ENCODE assay signal across 8 cellular contexts in the genomic region with DNA sequence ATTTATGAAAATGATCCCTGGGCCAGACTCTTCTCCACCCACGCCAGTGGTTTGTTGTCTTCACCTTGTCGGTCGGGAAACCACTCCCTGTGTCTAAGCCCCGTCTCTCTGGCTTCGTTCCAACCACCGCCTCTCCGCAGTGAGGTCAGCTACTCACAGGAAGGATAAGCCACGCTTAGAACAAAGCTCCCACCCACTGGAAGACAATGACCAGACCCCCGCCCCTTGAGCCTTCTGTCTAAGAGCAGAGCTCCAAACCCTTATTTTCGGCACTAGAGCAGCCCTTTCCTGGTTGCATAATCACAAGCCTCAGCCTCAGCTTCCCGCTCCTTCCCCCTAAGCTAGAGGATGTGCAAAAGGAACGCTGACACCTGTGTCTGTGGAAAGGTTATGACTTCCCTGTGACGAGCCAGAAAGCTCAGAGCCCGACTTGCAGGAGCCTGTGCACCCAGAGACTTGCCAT.
DNase-seq lines count a peak whose midpoint lies in the region; ATAC-seq and TF ChIP-seq lines count a peak whose summit lies in the region.

No MANE protein-coding gene starts in this region.

- no peaks in the 10 kb centered on the region for H3K36me3 ChIP-seq in GM06990 (ENCODE audit: control insufficient read depth, insufficient read depth, low read length)
- H3K36me3 ChIP-seq in right atrium auricular region = no peaks in the 10 kb centered on the region

- TF ChIP-seq CTCF in GM06990 (IDR thresholded peaks at IDR 0.05; ENCODE audit: insufficient read depth, low read length, poor library complexity, severe bottlenecking) (no peak), right atrium auricular region (IDR thresholded peaks at IDR 0.05) (no peak)

- peak; percentile 46 for DNase-seq in GM06990 (ENCODE audit: extremely low read depth, insufficient read length)
- peak; percentile 60 for DNase-seq in NCI-H748 treated with DMSO at 0.1 percent for 48 hours (lab: John Stamatoyannopoulos, UW)
- DNase-seq in activated effector memory CD4-positive, alpha-beta T cell treated with Interleukin-2 at 50 U/mL for 16 hours = peak; percentile 55
- peak; percentile 90 for DNase-seq in right atrium auricular region (ENCODE audit: low spot score)
- peak; percentile 61 for DNase-seq in stimulated activated CD4-positive, alpha-beta T cell treated with anti-CD3 and anti-CD28 coated beads, Interleukin-4, amount 100 ng/mL, for 1 hour
- DNase-seq in NOMO-1 treated with dmso at 0.1 percent for 144 hours (lab: John Stamatoyannopoulos, UW; ENCODE audit: unreplicated experiment) = no peak

- no peaks in the 10 kb centered on the region for H3K9me3 ChIP-seq in right atrium auricular region

- H3K4me3 ChIP-seq in GM06990 (replicated peaks; ENCODE audit: low read depth, low read length) = no peak overlapping the region
- no peak overlapping the region for H3K4me3 ChIP-seq in right atrium auricular region

- ATAC-seq in HG03196 (IDR thresholded peaks at IDR 0.05; ENCODE audit: unreplicated experiment) (no peak), GM18868 (IDR thresholded peaks at IDR 0.05; ENCODE audit: unreplicated experiment) (no peak)

- peaks cover 0 to 92% of the 10 kb centered on the region in 2 donors for H3K4me1 ChIP-seq in right atrium auricular region

- peak overlapping the region; percentile 85 to 93 for H3K27ac ChIP-seq in right atrium auricular region

- H3K27me3 ChIP-seq in GM06990 (replicated peaks; ENCODE audit: control insufficient read depth, insufficient read depth, low read length) = no peaks in the 10 kb centered on the region
- H3K27me3 ChIP-seq in right atrium auricular region = no peaks in the 10 kb centered on the region
